In genomic region chr6:126087456-126087855, GRCh38 we compare ENCODE assay signal across 31 cellular contexts.
"Had no signal": no experiment of that assay in that cellular context is flagged by ENCODE, and none has a peak within 500 bp of the region (broad histone marks: within the 10 kb centered on the region; RNA-seq: fewer than 3 reads in every experiment).

No MANE protein-coding gene starts in this region.

- H3K36me3 ChIP-seq: adrenal gland, esophagus squamous epithelium had no signal

- ATAC-seq: activated naive CD4-positive, alpha-beta T cell treated with anti-CD3 and anti-CD28 coated beads, Interleukin-2, amount 50 U/mL, for 72 hours; activated T-cell treated with anti-CD3 and anti-CD28 coated beads, Interleukin-2, amount 50 U/mL, for 72 hours; body of pancreas; effector memory CD8-positive, alpha-beta T cell; gastroesophageal sphincter; T-helper 17 cell had no signal

- H3K27ac Mint-ChIP-seq: activated CD4-positive, alpha-beta memory T cell treated with anti-CD3 and anti-CD28 coated beads, Interleukin-2, amount 10 ng/mL, durations not matched to agents 7 days and 5 days; activated CD4-positive, alpha-beta T cell treated with anti-CD3 and anti-CD28 coated beads, Interleukin-2, amount 10 ng/mL, durations not matched to agents 7 days and 5 days; activated naive CD4-positive, alpha-beta T cell treated with anti-CD3 and anti-CD28 coated beads, Interleukin-2, amount 10 ng/mL, durations not matched to agents 7 days and 5 days; activated naive CD4-positive, alpha-beta T cell treated with anti-CD3 and anti-CD28 coated beads, Interleukin-2, amount 50 U/mL, for 72 hours; activated T-cell treated with anti-CD3 and anti-CD28 coated beads, Interleukin-2, amount 50 U/mL, for 24 hours; effector memory CD8-positive, alpha-beta T cell; T-helper 17 cell; T-helper 2 cell treated with Interferon-gamma antibody and Interleukin-4, amounts not matched to agents 5 μg/mL and 100 μg/mL, for 36 hours had no signal

- H3K27me3 ChIP-seq: adrenal gland, body of pancreas, esophagus squamous epithelium, gastroesophageal sphincter had no signal

- H3K9me3 Mint-ChIP-seq: activated CD4-positive, alpha-beta memory T cell treated with anti-CD3 and anti-CD28 coated beads, Interleukin-2, amount 10 ng/mL, durations not matched to agents 7 days and 5 days; activated CD4-positive, alpha-beta T cell treated with anti-CD3 and anti-CD28 coated beads, Interleukin-2, amount 10 ng/mL, durations not matched to agents 7 days and 5 days; activated naive CD4-positive, alpha-beta T cell treated with anti-CD3 and anti-CD28 coated beads, Interleukin-2, amount 10 ng/mL, durations not matched to agents 7 days and 5 days; activated naive CD4-positive, alpha-beta T cell treated with anti-CD3 and anti-CD28 coated beads, Interleukin-2, amount 50 U/mL, for 72 hours; effector memory CD8-positive, alpha-beta T cell had no signal

- H3K36me3 Mint-ChIP-seq: activated naive CD4-positive, alpha-beta T cell treated with anti-CD3 and anti-CD28 coated beads, Interleukin-2, amount 10 ng/mL, durations not matched to agents 7 days and 5 days; activated naive CD4-positive, alpha-beta T cell treated with anti-CD3 and anti-CD28 coated beads, Interleukin-2, amount 50 U/mL, for 72 hours had no signal

- H3K4me3 Mint-ChIP-seq: activated CD4-positive, alpha-beta memory T cell treated with anti-CD3 and anti-CD28 coated beads, Interleukin-2, amount 10 ng/mL, durations not matched to agents 7 days and 5 days; activated CD4-positive, alpha-beta T cell treated with anti-CD3 and anti-CD28 coated beads, Interleukin-2, amount 10 ng/mL, durations not matched to agents 7 days and 5 days; activated naive CD4-positive, alpha-beta T cell treated with anti-CD3 and anti-CD28 coated beads, Interleukin-2, amount 10 ng/mL, durations not matched to agents 7 days and 5 days; activated T-cell treated with anti-CD3 and anti-CD28 coated beads, Interleukin-2, amount 50 U/mL, for 24 hours; activated T-cell treated with anti-CD3 and anti-CD28 coated beads, Interleukin-2, amount 50 U/mL, for 72 hours; effector memory CD8-positive, alpha-beta T cell; T-helper 17 cell; T-helper 2 cell treated with Interferon-gamma antibody and Interleukin-4, amounts not matched to agents 5 μg/mL and 100 μg/mL, for 36 hours had no signal

- DNase-seq: activated CD4-positive, alpha-beta memory T cell treated with anti-CD3 and anti-CD28 coated beads, Interleukin-2, amount 10 ng/mL, durations not matched to agents 7 days and 5 days; activated CD4-positive, alpha-beta T cell treated with anti-CD3 and anti-CD28 coated beads for 4 hours; activated CD4-positive, alpha-beta T cell treated with anti-CD3 and anti-CD28 coated beads, Interleukin-2, amount 10 ng/mL, durations not matched to agents 7 days and 5 days; activated CD4-positive, alpha-beta T cell treated with anti-CD3 and anti-CD28 coated beads, Interleukin-2, amount 50 U/mL, for 4 hours; activated CD4-positive, CD25-positive, alpha-beta regulatory T cell; activated CD4-positive, CD25-positive, alpha-beta regulatory T cell treated with anti-CD3 and anti-CD28 coated beads, Interleukin-2, amount 50 U/mL, for 72 hours; activated CD8-positive, alpha-beta memory T cell treated with anti-CD3 and anti-CD28 coated beads, Interleukin-2, amount 50 U/mL, for 48 hours; activated gamma-delta T cell; activated naive CD4-positive, alpha-beta T cell; activated naive CD4-positive, alpha-beta T cell treated with anti-CD3 and anti-CD28 coated beads, Interleukin-2, amount 10 ng/mL, durations not matched to agents 7 days and 5 days; activated T-cell treated with anti-CD3 and anti-CD28 coated beads for 4 hours; activated T-cell treated with anti-CD3 and anti-CD28 coated beads, Interleukin-2, amount 50 U/mL, for 24 hours; activated T-cell treated with anti-CD3 and anti-CD28 coated beads, Interleukin-2, amount 50 U/mL, for 72 hours; adrenal gland; amygdala; aorta; body of pancreas; caudate nucleus; cortex of kidney; dermis blood vessel endothelial cell; effector CD4-positive, alpha-beta T cell; effector memory CD8-positive, alpha-beta T cell; erythroblast; esophagus squamous epithelium; foreskin melanocyte; T-helper 1 cell; T-helper 17 cell; T1000 had no signal

- H3K27ac ChIP-seq: adrenal gland, body of pancreas, esophagus squamous epithelium, gastroesophageal sphincter had no signal

- H3K4me3 ChIP-seq: adrenal gland, body of pancreas, esophagus squamous epithelium, gastroesophageal sphincter had no signal

- H3K9me3 ChIP-seq: adrenal gland, body of pancreas, esophagus squamous epithelium, gastroesophageal sphincter had no signal

- H3K27me3 Mint-ChIP-seq: activated CD4-positive, alpha-beta memory T cell treated with anti-CD3 and anti-CD28 coated beads, Interleukin-2, amount 10 ng/mL, durations not matched to agents 7 days and 5 days; activated CD4-positive, alpha-beta T cell treated with anti-CD3 and anti-CD28 coated beads, Interleukin-2, amount 10 ng/mL, durations not matched to agents 7 days and 5 days; activated naive CD4-positive, alpha-beta T cell treated with anti-CD3 and anti-CD28 coated beads, Interleukin-2, amount 10 ng/mL, durations not matched to agents 7 days and 5 days; activated T-cell treated with anti-CD3 and anti-CD28 coated beads, Interleukin-2, amount 50 U/mL, for 24 hours; effector memory CD8-positive, alpha-beta T cell; T-helper 17 cell had no signal

- H3K4me1 ChIP-seq: adrenal gland, body of pancreas, esophagus squamous epithelium, gastroesophageal sphincter had no signal
